1 cellular context compared by ENCODE assay signal in the genomic region with DNA sequence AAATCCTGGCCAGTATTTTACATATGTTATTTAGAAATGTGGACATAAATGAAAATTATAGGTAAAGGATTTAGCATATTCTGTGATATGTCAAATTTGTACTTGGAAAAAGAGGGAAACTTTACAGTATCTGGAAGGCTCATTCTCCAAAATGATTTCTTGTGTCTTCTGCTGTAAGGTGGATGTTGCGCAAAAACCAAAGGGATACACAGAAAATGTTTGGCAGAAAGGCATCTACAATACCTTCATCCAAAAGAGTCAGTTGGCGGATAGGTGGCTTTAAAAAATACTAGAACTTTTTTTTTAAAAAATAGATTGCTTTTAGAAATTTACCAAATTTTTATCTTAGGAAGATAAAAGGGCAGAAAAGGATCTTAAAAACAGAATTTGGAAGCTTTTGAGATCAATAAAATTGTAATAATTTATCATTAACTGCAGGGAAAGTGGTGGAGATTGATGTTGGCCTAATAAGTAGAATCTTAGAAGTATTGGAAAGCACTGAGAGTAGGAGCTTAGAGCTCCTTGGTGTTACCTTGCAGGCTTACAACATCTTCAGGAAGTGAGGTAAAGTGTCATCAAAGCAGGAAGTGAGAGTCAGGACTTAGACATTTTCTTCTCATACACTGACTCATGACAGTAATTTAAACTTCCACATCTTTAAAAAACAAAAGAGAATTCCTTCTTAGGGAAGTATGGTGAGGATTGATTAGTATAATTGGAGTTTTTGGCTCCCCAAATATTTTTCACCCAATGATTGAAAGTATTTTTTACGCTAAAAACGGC.
TF ChIP-seq lines count a peak whose summit lies in the region.

No MANE protein-coding gene starts in this region.

TF ChIP-seq in K562, 482 proteins besides CTCF, POLR2A, EP300 and RAD21 (continued from another document and continues in another):
- TF ChIP-seq, protein P1, sequence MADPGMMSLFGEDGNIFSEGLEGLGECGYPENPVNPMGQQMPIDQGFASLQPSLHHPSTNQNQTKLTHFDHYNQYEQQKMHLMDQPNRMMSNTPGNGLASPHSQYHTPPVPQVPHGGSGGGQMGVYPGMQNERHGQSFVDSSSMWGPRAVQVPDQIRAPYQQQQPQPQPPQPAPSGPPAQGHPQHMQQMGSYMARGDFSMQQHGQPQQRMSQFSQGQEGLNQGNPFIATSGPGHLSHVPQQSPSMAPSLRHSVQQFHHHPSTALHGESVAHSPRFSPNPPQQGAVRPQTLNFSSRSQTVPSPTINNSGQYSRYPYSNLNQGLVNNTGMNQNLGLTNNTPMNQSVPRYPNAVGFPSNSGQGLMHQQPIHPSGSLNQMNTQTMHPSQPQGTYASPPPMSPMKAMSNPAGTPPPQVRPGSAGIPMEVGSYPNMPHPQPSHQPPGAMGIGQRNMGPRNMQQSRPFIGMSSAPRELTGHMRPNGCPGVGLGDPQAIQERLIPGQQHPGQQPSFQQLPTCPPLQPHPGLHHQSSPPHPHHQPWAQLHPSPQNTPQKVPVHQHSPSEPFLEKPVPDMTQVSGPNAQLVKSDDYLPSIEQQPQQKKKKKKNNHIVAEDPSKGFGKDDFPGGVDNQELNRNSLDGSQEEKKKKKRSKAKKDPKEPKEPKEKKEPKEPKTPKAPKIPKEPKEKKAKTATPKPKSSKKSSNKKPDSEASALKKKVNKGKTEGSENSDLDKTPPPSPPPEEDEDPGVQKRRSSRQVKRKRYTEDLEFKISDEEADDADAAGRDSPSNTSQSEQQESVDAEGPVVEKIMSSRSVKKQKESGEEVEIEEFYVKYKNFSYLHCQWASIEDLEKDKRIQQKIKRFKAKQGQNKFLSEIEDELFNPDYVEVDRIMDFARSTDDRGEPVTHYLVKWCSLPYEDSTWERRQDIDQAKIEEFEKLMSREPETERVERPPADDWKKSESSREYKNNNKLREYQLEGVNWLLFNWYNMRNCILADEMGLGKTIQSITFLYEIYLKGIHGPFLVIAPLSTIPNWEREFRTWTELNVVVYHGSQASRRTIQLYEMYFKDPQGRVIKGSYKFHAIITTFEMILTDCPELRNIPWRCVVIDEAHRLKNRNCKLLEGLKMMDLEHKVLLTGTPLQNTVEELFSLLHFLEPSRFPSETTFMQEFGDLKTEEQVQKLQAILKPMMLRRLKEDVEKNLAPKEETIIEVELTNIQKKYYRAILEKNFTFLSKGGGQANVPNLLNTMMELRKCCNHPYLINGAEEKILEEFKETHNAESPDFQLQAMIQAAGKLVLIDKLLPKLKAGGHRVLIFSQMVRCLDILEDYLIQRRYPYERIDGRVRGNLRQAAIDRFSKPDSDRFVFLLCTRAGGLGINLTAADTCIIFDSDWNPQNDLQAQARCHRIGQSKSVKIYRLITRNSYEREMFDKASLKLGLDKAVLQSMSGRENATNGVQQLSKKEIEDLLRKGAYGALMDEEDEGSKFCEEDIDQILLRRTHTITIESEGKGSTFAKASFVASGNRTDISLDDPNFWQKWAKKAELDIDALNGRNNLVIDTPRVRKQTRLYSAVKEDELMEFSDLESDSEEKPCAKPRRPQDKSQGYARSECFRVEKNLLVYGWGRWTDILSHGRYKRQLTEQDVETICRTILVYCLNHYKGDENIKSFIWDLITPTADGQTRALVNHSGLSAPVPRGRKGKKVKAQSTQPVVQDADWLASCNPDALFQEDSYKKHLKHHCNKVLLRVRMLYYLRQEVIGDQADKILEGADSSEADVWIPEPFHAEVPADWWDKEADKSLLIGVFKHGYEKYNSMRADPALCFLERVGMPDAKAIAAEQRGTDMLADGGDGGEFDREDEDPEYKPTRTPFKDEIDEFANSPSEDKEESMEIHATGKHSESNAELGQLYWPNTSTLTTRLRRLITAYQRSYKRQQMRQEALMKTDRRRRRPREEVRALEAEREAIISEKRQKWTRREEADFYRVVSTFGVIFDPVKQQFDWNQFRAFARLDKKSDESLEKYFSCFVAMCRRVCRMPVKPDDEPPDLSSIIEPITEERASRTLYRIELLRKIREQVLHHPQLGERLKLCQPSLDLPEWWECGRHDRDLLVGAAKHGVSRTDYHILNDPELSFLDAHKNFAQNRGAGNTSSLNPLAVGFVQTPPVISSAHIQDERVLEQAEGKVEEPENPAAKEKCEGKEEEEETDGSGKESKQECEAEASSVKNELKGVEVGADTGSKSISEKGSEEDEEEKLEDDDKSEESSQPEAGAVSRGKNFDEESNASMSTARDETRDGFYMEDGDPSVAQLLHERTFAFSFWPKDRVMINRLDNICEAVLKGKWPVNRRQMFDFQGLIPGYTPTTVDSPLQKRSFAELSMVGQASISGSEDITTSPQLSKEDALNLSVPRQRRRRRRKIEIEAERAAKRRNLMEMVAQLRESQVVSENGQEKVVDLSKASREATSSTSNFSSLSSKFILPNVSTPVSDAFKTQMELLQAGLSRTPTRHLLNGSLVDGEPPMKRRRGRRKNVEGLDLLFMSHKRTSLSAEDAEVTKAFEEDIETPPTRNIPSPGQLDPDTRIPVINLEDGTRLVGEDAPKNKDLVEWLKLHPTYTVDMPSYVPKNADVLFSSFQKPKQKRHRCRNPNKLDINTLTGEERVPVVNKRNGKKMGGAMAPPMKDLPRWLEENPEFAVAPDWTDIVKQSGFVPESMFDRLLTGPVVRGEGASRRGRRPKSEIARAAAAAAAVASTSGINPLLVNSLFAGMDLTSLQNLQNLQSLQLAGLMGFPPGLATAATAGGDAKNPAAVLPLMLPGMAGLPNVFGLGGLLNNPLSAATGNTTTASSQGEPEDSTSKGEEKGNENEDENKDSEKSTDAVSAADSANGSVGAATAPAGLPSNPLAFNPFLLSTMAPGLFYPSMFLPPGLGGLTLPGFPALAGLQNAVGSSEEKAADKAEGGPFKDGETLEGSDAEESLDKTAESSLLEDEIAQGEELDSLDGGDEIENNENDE (IDR thresholded peaks at IDR 0.05; ENCODE audit: low read depth, low read length) = no peak
- TF ChIP-seq NFIX (CRISPR knock-in tag; IDR thresholded peaks at IDR 0.05; ENCODE audit: low read depth) = no peak
- no peak for TF ChIP-seq FUS (optimal IDR thresholded peaks at IDR 0.05; ENCODE audit: low read depth, low read length)
- TF ChIP-seq JUND (IDR thresholded peaks at IDR 0.05; ENCODE audit: borderline replicate concordance, low read depth, low read length) = 0 out of 2 replicates have a peak, but pooled peaks have one; percentile 13
- TF ChIP-seq JUND (tag; IDR thresholded peaks at IDR 0.05; ENCODE audit: borderline replicate concordance, low read depth, low read length) = peak; percentile 22; the same call in 1 of the 3 replicates
- TF ChIP-seq ZNF780A (CRISPR knock-in tag; IDR thresholded peaks at IDR 0.05) = no peak
- TF ChIP-seq ARNT (IDR thresholded peaks at IDR 0.05) = 0 out of 4 replicates have a peak, but pooled peaks of 1 of the 2 experiments have one; percentile 19
- TF ChIP-seq ERF (CRISPR knock-in tag; IDR thresholded peaks at IDR 0.05) = no peak
- peak; percentile 35; the same call in 1 of the 2 replicates for TF ChIP-seq SUPT5H (IDR thresholded peaks at IDR 0.05)
- no peak for TF ChIP-seq STAT5A (IDR thresholded peaks at IDR 0.05; ENCODE audit: borderline replicate concordance, low read length)
- TF ChIP-seq ZC3H8 (IDR thresholded peaks at IDR 0.05) = no peak
- TF ChIP-seq FIP1L1 (IDR thresholded peaks at IDR 0.05; ENCODE audit: low read depth, low read length, poor library complexity, severe bottlenecking) = no peak
- peak; percentile 62; the same call in 1 of the 2 replicates for TF ChIP-seq POLR2H (tag; IDR thresholded peaks at IDR 0.05; ENCODE audit: low read depth)
- TF ChIP-seq, protein P2, sequence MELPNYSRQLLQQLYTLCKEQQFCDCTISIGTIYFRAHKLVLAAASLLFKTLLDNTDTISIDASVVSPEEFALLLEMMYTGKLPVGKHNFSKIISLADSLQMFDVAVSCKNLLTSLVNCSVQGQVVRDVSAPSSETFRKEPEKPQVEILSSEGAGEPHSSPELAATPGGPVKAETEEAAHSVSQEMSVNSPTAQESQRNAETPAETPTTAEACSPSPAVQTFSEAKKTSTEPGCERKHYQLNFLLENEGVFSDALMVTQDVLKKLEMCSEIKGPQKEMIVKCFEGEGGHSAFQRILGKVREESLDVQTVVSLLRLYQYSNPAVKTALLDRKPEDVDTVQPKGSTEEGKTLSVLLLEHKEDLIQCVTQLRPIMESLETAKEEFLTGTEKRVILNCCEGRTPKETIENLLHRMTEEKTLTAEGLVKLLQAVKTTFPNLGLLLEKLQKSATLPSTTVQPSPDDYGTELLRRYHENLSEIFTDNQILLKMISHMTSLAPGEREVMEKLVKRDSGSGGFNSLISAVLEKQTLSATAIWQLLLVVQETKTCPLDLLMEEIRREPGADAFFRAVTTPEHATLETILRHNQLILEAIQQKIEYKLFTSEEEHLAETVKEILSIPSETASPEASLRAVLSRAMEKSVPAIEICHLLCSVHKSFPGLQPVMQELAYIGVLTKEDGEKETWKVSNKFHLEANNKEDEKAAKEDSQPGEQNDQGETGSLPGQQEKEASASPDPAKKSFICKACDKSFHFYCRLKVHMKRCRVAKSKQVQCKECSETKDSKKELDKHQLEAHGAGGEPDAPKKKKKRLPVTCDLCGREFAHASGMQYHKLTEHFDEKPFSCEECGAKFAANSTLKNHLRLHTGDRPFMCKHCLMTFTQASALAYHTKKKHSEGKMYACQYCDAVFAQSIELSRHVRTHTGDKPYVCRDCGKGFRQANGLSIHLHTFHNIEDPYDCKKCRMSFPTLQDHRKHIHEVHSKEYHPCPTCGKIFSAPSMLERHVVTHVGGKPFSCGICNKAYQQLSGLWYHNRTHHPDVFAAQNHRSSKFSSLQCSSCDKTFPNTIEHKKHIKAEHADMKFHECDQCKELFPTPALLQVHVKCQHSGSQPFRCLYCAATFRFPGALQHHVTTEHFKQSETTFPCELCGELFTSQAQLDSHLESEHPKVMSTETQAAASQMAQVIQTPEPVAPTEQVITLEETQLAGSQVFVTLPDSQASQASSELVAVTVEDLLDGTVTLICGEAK (IDR thresholded peaks at IDR 0.05) = no peak
- TF ChIP-seq, protein P2 (CRISPR knock-in tag; IDR thresholded peaks at IDR 0.05) = no peak
- no peak for TF ChIP-seq HDGF (IDR thresholded peaks at IDR 0.05)
- no peak for TF ChIP-seq ZNF778 (CRISPR knock-in tag; IDR thresholded peaks at IDR 0.05)
- no peak for TF ChIP-seq NONO (IDR thresholded peaks at IDR 0.05; ENCODE audit: low read depth in 2 of 2, low read length in 1 of 2)
- TF ChIP-seq TGIF2 (CRISPR knock-in tag; IDR thresholded peaks at IDR 0.05) = no peak
- TF ChIP-seq TEAD1 (CRISPR knock-in tag; IDR thresholded peaks at IDR 0.05) = no peak
- no peak for TF ChIP-seq PHTF2 (CRISPR knock-in tag; IDR thresholded peaks at IDR 0.05)
- TF ChIP-seq RCOR1 (IDR thresholded peaks at IDR 0.05; ENCODE audit: borderline replicate concordance in 1 of 2, low read depth in 2 of 2, low read length in 2 of 2) = peak in 1 of 2 experiments; percentile 38; a peak in 1 of 4 replicates
- TF ChIP-seq SPI1 (IDR thresholded peaks at IDR 0.05; ENCODE audit: borderline replicate concordance, low read depth, low read length) = peak; percentile 55; the same call in 1 of the 2 replicates
- TF ChIP-seq ZC3H11A (IDR thresholded peaks at IDR 0.05; ENCODE audit: low read depth, low read length) = no peak
- TF ChIP-seq SMARCA4 (IDR thresholded peaks at IDR 0.05) = peak; percentile 25; the same call in 1 of the 2 replicates
- TF ChIP-seq GTF2F1 (IDR thresholded peaks at IDR 0.05; ENCODE audit: low read depth, low read length) = no peak
- no peak for TF ChIP-seq U2AF1 (optimal IDR thresholded peaks at IDR 0.05; ENCODE audit: low read depth, low read length)
- no peak for TF ChIP-seq NCOA4 (IDR thresholded peaks at IDR 0.05; ENCODE audit: partially characterized antibody)
- TF ChIP-seq, protein P3, sequence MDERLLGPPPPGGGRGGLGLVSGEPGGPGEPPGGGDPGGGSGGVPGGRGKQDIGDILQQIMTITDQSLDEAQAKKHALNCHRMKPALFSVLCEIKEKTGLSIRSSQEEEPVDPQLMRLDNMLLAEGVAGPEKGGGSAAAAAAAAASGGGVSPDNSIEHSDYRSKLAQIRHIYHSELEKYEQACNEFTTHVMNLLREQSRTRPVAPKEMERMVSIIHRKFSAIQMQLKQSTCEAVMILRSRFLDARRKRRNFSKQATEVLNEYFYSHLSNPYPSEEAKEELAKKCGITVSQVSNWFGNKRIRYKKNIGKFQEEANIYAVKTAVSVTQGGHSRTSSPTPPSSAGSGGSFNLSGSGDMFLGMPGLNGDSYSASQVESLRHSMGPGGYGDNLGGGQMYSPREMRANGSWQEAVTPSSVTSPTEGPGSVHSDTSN (CRISPR knock-in tag; IDR thresholded peaks at IDR 0.05; ENCODE audit: low read depth) = no peak
- TF ChIP-seq, protein P3 (tag; conservative IDR thresholded peaks at IDR 0.05; ENCODE audit: low read depth) = no peak
- TF ChIP-seq CEBPG (CRISPR knock-in tag; IDR thresholded peaks at IDR 0.05) = no peak
- peak; percentile 21 to 83; a peak in 3 of 4 replicates for TF ChIP-seq CEBPG (tag; conservative IDR thresholded peaks at IDR 0.05 in 1 of 2, IDR thresholded peaks at IDR 0.05 in 1 of 2)
- TF ChIP-seq LCOR (CRISPR knock-in tag; IDR thresholded peaks at IDR 0.05) = no peak
- TF ChIP-seq NR3C1 (CRISPR knock-in tag; IDR thresholded peaks at IDR 0.05) = no peak
- no peak for TF ChIP-seq ZNF41 (CRISPR knock-in tag; conservative IDR thresholded peaks at IDR 0.05)
